1 cellular context compared by ENCODE assay signal in the genomic region with DNA sequence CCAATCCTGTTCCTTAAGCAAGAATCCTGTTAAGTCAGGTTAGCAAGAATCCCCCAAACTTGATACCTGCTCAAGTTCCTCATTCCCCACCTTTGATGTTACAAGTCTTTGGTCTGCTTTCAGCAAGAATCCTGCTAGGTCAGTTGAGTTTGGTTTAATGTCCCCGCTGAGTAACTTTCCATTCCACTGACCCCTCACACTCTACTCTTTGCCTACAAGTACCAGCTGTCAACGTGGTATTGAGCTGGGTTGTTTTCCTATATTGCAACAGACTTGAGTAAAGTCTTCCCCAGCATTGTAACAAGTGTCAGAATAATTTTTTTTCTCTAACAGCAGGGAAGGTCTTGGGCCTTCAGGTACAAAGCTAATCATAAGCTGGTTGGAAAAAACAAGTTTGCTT.
TF ChIP-seq lines count a peak whose summit lies in the region.

No MANE protein-coding gene starts in this region.

TF ChIP-seq in H1, 55 proteins besides CTCF, POLR2A, EP300 and RAD21 (continued from another document):
- TF ChIP-seq TEAD4 (IDR thresholded peaks at IDR 0.05; ENCODE audit: low read depth, low read length) (no peak), CREB1 (IDR thresholded peaks at IDR 0.05) (no peak)
TF ChIP-seq in H1: peak in this region for 0.
